Comparison of ENCODE assay signal across 18 cellular contexts in the genomic region with DNA sequence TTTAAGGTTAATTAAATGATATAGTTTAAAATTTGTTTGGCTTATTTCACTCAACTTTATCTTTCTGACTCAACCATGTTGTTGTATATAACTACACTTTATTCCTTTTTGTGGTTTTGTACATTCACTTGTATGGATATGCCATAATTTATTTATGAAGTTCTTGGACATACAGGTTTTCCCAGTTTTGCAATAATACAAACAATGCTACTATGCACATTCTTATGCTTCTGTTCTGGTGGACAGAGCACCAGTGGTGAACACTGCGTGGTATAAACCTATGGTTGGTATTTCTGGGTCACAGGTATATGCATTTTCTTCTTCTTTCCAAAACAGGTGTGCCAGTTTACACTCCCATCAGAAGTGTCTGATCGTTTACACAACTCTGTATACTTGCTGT.
"Had no signal": no experiment of that assay in that cellular context is flagged by ENCODE, and none has a peak within 500 bp of the region (broad histone marks: within the 10 kb centered on the region; RNA-seq: fewer than 3 reads in every experiment).

No MANE protein-coding gene starts in this region.

- FAIRE-seq: endothelial cell of umbilical vein, frontal cortex, small intestine, urothelium cell line had no signal

- H3K36me3 ChIP-seq: heart left ventricle had no signal

- H3K9me3 Mint-ChIP-seq: endodermal cell, natural killer cell, neural crest cell had no signal

- H3K4me3 Mint-ChIP-seq: endodermal cell, natural killer cell, neural crest cell had no signal

- H3K9me3 ChIP-seq: mucosa of descending colon, stomach had no signal

- H3K27ac ChIP-seq: coronary artery, heart left ventricle, stomach had no signal

- H3K27me3 ChIP-seq: heart left ventricle, stomach had no signal

- H3K4me3 ChIP-seq: coronary artery, heart left ventricle, mucosa of descending colon, stomach had no signal

- DNase-seq: effector CD4-positive, alpha-beta T cell; endodermal cell; heart left ventricle; hippocampal formation; kidney glomerular epithelial cell; mucosa of descending colon; natural killer cell; posterior cingulate gyrus; small intestine; stimulated activated CD4-positive, alpha-beta T cell treated with anti-CD3 and anti-CD28 coated beads, Interleukin-12 subunit alpha, Interleukin-12 subunit beta, amount 100 ng/mL, for 4 hours; stimulated activated naive CD4-positive, alpha-beta T cell; stomach; substantia nigra had no signal

- H3K4me1 Mint-ChIP-seq: endodermal cell had no signal

- H3K36me3 Mint-ChIP-seq: natural killer cell had no signal

- H3K27ac Mint-ChIP-seq: endodermal cell, natural killer cell had no signal
